Comparison of ENCODE assay signal across 20 cellular contexts in genomic region chr19:5487222-5487621, GRCh38. TPM values are rescaled to one million over a fixed set of nuclear protein-coding genes. Genes with fewer than 3 reads are reported as not detected.
DNase-seq lines count a peak whose midpoint lies in the region; ATAC-seq, FAIRE-seq and TF ChIP-seq lines count a peak whose summit lies in the region.
"Had no signal": no experiment of that assay in that cellular context is flagged by ENCODE, and none has a peak within 500 bp of the region (broad histone marks: within the 10 kb centered on the region; RNA-seq: fewer than 3 reads in every experiment).

No MANE protein-coding gene starts in this region.

- no peak for ATAC-seq in GM21423 (IDR thresholded peaks at IDR 0.05; ENCODE audit: unreplicated experiment)
- ATAC-seq: GM12878, Panc1 had no signal

- H3K9me3 ChIP-seq in neural progenitor cell (ENCODE audit: low read depth), result no peaks in the 10 kb centered on the region
- H3K9me3 ChIP-seq: HAP-1, SJCRH30 had no signal

- no peaks in the 10 kb centered on the region for H3K36me3 ChIP-seq in neural progenitor cell
- H3K36me3 ChIP-seq: HAP-1, SJCRH30 had no signal

- peaks cover 46% of the 10 kb centered on the region for H3K27me3 ChIP-seq in neural progenitor cell

- no peak overlapping the region for H3K4me3 ChIP-seq in neural progenitor cell
- H3K4me3 ChIP-seq: GM12878, HAP-1, SJCRH30 had no signal

- peak overlapping the region; percentile 4 for H3K27ac Mint-ChIP-seq in neural progenitor cell

- no peak overlapping the region for H3K4me3 Mint-ChIP-seq in neural progenitor cell
- H3K4me3 Mint-ChIP-seq: CD4-positive, CD25-positive, alpha-beta regulatory T cell had no signal

- no peaks in the 10 kb centered on the region for H3K36me3 Mint-ChIP-seq in neural progenitor cell
- H3K36me3 Mint-ChIP-seq: CD4-positive, CD25-positive, alpha-beta regulatory T cell had no signal

- H3K9ac ChIP-seq in neural progenitor cell, result no peak overlapping the region

- peaks cover 40% of the 10 kb centered on the region for H3K4me1 ChIP-seq in neural progenitor cell
- H3K4me1 ChIP-seq: SJCRH30 had no signal

- H3K27ac ChIP-seq in neural progenitor cell, result no peak overlapping the region
- no peak overlapping the region for H3K27ac ChIP-seq in substantia nigra (ENCODE audit: low read depth, low read length, poor library complexity, severe bottlenecking)
- H3K27ac ChIP-seq: SJCRH30 had no signal

- peaks cover 49% of the 10 kb centered on the region for H3K4me1 Mint-ChIP-seq in neural progenitor cell
- H3K4me1 Mint-ChIP-seq: CD4-positive, CD25-positive, alpha-beta regulatory T cell had no signal

- peaks cover 3% of the 10 kb centered on the region for H3K9me3 Mint-ChIP-seq in neural progenitor cell

- no peak for TF ChIP-seq CTCF in neural progenitor cell (IDR thresholded peaks at IDR 0.05)

- H3K4me2 ChIP-seq in neural progenitor cell, result no peak overlapping the region

- H3K79me2 ChIP-seq in neural progenitor cell (ENCODE audit: low read depth), result no peaks in the 10 kb centered on the region

- H3F3A ChIP-seq in neural progenitor cell (ENCODE audit: low read depth), result peaks cover 42% of the 10 kb centered on the region

- peaks cover 26% of the 10 kb centered on the region for H3K27me3 Mint-ChIP-seq in neural progenitor cell (ENCODE audit: insufficient read depth, low read depth)

- FAIRE-seq in urothelium cell line (lab: Jason Lieb, UNC), result peak; percentile 20
- FAIRE-seq: GM12878 had no signal

- DNase-seq in HT-29 (ENCODE audit: low spot score) (peak; percentile 43), RPMI8226 (peak; percentile 44), neural progenitor cell (ENCODE audit: low spot score) (no peak), urothelium cell line (ENCODE audit: low spot score) (peak; percentile 16), substantia nigra (lab: John Stamatoyannopoulos, UW) (no peak)
- DNase-seq in stimulated activated naive CD4-positive, alpha-beta T cell (lab: John Stamatoyannopoulos, UW), result no peak
- DNase-seq: CD4-positive, CD25-positive, alpha-beta regulatory T cell; DMS79; KG1; NCI-H1092; NCI-H1436 treated with DMSO at 0.1 percent for 48 hours; NCI-H2029; NCI-H226; NCI-H510A treated with DMSO at 0.1 percent for 48 hours; NCI-H748 treated with DMSO at 0.1 percent for 48 hours; SJCRH30 had no signal

- H4K20me1 ChIP-seq in neural progenitor cell (ENCODE audit: low read depth), result no peaks in the 10 kb centered on the region

- no peak overlapping the region for H2AFZ ChIP-seq in neural progenitor cell (replicated peaks)

RNA-seq across cellular contexts. Expression of gene ZNRF4, which starts 32.0 kb away (rescaled TPM):
- total RNA-seq in HT-29 (2014; rRNA removed; shearing (Covaris generic)), result not detected in 2 replicates
- not detected in 2 replicates for total RNA-seq in neural progenitor cell (ENCODE audit: low replicate concordance)
- total RNA-seq: CD4-positive, CD25-positive, alpha-beta regulatory T cell; GM12878; SJCRH30 had no signal

Comparison
In these comparisons a context has a peak if more than half of its experiments do, and no peak if none do; other contexts are left out.
1. DNase-seq: peak in HT-29 (single experiment), RPMI8226 (single experiment) and urothelium cell line (single experiment); none in neural progenitor cell (single experiment), substantia nigra (0 of 49) and stimulated activated naive CD4-positive, alpha-beta T cell (0 of 6).